In the genomic region with DNA sequence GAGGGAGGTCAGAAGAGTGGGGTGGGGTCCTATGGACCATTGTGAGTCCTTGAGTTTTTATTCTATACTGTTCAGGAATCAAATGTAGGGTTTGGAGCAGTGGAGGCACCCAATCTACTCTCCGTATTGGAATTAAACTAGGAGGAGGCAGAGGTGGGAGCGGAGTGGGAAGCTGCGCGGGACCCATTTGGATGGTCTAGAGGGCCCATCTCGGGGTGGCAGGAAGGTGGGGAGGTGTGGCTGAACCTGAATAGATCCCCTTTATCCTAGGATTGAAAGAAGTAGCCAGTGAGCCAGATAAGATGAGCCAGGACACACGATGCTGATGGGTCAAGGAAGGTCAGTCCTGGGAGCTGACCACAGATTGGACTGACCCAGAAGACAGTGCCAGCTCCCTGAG, we compare ENCODE assay signal across 22 cellular contexts.
"Had no signal": no experiment of that assay in that cellular context is flagged by ENCODE, and none has a peak within 500 bp of the region (broad histone marks: within the 10 kb centered on the region; RNA-seq: fewer than 3 reads in every experiment).

No MANE protein-coding gene starts in this region.

- ATAC-seq: effector memory CD8-positive, alpha-beta T cell; esophagus mucosa; gastrocnemius medialis; heart right ventricle; left lung; left ventricle myocardium superior; lower lobe of right lung had no signal

- H3K36me3 ChIP-seq: colonic mucosa, esophagus squamous epithelium, gastrocnemius medialis, heart right ventricle, left lung, lower lobe of right lung had no signal

- H3K4me1 ChIP-seq: colonic mucosa, esophagus squamous epithelium, gastrocnemius medialis, heart right ventricle, left lung, lower lobe of right lung had no signal

- H3K9me3 ChIP-seq: colonic mucosa, esophagus squamous epithelium, gastrocnemius medialis, lower lobe of right lung had no signal

- H3K27ac ChIP-seq: colonic mucosa, epithelial cell of prostate, esophagus squamous epithelium, gastrocnemius medialis, heart right ventricle, left lung, lower lobe of right lung had no signal

- DNase-seq: colonic mucosa; cortex of kidney; effector CD8-positive, alpha-beta T cell; effector memory CD8-positive, alpha-beta T cell; endodermal cell; erythroblast; esophagus squamous epithelium; foreskin fibroblast; foreskin melanocyte; gastrocnemius medialis; glutamatergic neuron; heart right ventricle; hippocampal formation; kidney; kidney glomerular epithelial cell; left lung; left ventricle myocardium superior; lower lobe of right lung; mesenchymal stem cell; midbrain had no signal

- H3K4me3 ChIP-seq: colonic mucosa, esophagus squamous epithelium, gastrocnemius medialis, heart right ventricle, left lung, lower lobe of right lung had no signal

- H3K27me3 ChIP-seq: colonic mucosa, gastrocnemius medialis had no signal
